8 cellular contexts compared by ENCODE assay signal in genomic region chrX:20595928-20596550, GRCh38.
DNase-seq lines count a peak whose midpoint lies in the region; ATAC-seq lines count a peak whose summit lies in the region.

No MANE protein-coding gene starts in this region.

- H3K27ac Mint-ChIP-seq in activated CD4-positive, alpha-beta T cell treated with anti-CD3 and anti-CD28 coated beads, Interleukin-2, amount 10 ng/mL, durations not matched to agents 24 days and 14 days, result peak overlapping the region; percentile 71
- no peak overlapping the region for H3K27ac Mint-ChIP-seq in activated CD4-positive, alpha-beta T cell treated with anti-CD3 and anti-CD28 coated beads, Interleukin-2, amount 10 ng/mL, durations not matched to agents 7 days and 5 days
- peak overlapping the region; percentile 34 for H3K27ac Mint-ChIP-seq in T-helper 1 cell treated with Interleukin-12 subunit alpha and Interleukin-12 subunit beta and Interleukin-4 antibody, amounts not matched to agents 30 μg/mL and 1 μg/mL, for 36 hours
- H3K27ac Mint-ChIP-seq in stimulated activated effector memory CD8-positive, alpha-beta T cell treated with anti-CD3 and anti-CD28 coated beads, Interleukin-12 subunit alpha, Interleukin-12 subunit beta, amount 100 ng/mL, for 72 hours, result no peak overlapping the region

- DNase-seq in activated CD4-positive, alpha-beta T cell treated with anti-CD3 and anti-CD28 coated beads, Interleukin-2, amount 10 ng/mL, durations not matched to agents 24 days and 14 days, result peak; percentile 56
- DNase-seq in activated CD4-positive, alpha-beta T cell treated with anti-CD3 and anti-CD28 coated beads, Interleukin-2, amount 10 ng/mL, durations not matched to agents 7 days and 5 days, result no peak
- DNase-seq in head of caudate nucleus (peak in 23 of 42 donors; percentile 0 to 50 (median 13)), NCI-H2196 (lab: John Stamatoyannopoulos, UW; ENCODE audit: unreplicated experiment) (no peak), NCI-H1105 (lab: John Stamatoyannopoulos, UW) (no peak), mucosa of gallbladder (ENCODE audit: low spot score) (no peak)
- DNase-seq in stimulated activated effector memory CD8-positive, alpha-beta T cell treated with anti-CD3 and anti-CD28 coated beads, Interleukin-12 subunit alpha, Interleukin-12 subunit beta, amount 100 ng/mL, for 72 hours (ENCODE audit: low spot score in 2 of 2), result peak in 1 of 2 donors; percentile 54

- no peaks in the 10 kb centered on the region for H3K9me3 Mint-ChIP-seq in activated CD4-positive, alpha-beta T cell treated with anti-CD3 and anti-CD28 coated beads, Interleukin-2, amount 10 ng/mL, durations not matched to agents 24 days and 14 days
- H3K9me3 Mint-ChIP-seq in activated CD4-positive, alpha-beta T cell treated with anti-CD3 and anti-CD28 coated beads, Interleukin-2, amount 10 ng/mL, durations not matched to agents 7 days and 5 days, result no peaks in the 10 kb centered on the region
- H3K9me3 Mint-ChIP-seq in T-helper 1 cell treated with Interleukin-12 subunit alpha and Interleukin-12 subunit beta and Interleukin-4 antibody, amounts not matched to agents 30 μg/mL and 1 μg/mL, for 36 hours, result no peaks in the 10 kb centered on the region
- H3K9me3 Mint-ChIP-seq in stimulated activated effector memory CD8-positive, alpha-beta T cell treated with anti-CD3 and anti-CD28 coated beads, Interleukin-12 subunit alpha, Interleukin-12 subunit beta, amount 100 ng/mL, for 72 hours, result no peaks in the 10 kb centered on the region

- H3K4me3 Mint-ChIP-seq in activated CD4-positive, alpha-beta T cell treated with anti-CD3 and anti-CD28 coated beads, Interleukin-2, amount 10 ng/mL, durations not matched to agents 24 days and 14 days, result peak overlapping the region; percentile 6
- no peak overlapping the region for H3K4me3 Mint-ChIP-seq in activated CD4-positive, alpha-beta T cell treated with anti-CD3 and anti-CD28 coated beads, Interleukin-2, amount 10 ng/mL, durations not matched to agents 7 days and 5 days
- peak overlapping the region; percentile 35 for H3K4me3 Mint-ChIP-seq in T-helper 1 cell treated with Interleukin-12 subunit alpha and Interleukin-12 subunit beta and Interleukin-4 antibody, amounts not matched to agents 30 μg/mL and 1 μg/mL, for 36 hours
- peak overlapping the region; percentile 32 for H3K4me3 Mint-ChIP-seq in stimulated activated effector memory CD8-positive, alpha-beta T cell treated with anti-CD3 and anti-CD28 coated beads, Interleukin-12 subunit alpha, Interleukin-12 subunit beta, amount 100 ng/mL, for 72 hours

- POLR2A ChIA-PET in activated CD4-positive, alpha-beta T cell treated with anti-CD3 and anti-CD28 coated beads, Interleukin-2, amount 10 ng/mL, durations not matched to agents 7 days and 5 days (lab: Charles Lee), result no interaction called here

- intact Hi-C loops in activated CD4-positive, alpha-beta T cell treated with anti-CD3 and anti-CD28 coated beads, Interleukin-2, amount 10 ng/mL, durations not matched to agents 24 days and 14 days (cut with micrococcal nuclease), result loop anchor here (2.0 to 10.0 kb wide), 3 partner anchors 29 to 79 kb away; no protein-coding TSS in a partner anchor
- intact Hi-C loops in head of caudate nucleus (cut with DNase I), result no loop called here

- H3K36me3 Mint-ChIP-seq in activated CD4-positive, alpha-beta T cell treated with anti-CD3 and anti-CD28 coated beads, Interleukin-2, amount 10 ng/mL, durations not matched to agents 24 days and 14 days (ENCODE audit: low read depth), result no peaks in the 10 kb centered on the region
- H3K36me3 Mint-ChIP-seq in activated CD4-positive, alpha-beta T cell treated with anti-CD3 and anti-CD28 coated beads, Interleukin-2, amount 10 ng/mL, durations not matched to agents 7 days and 5 days (ENCODE audit: low read depth), result no peaks in the 10 kb centered on the region
- H3K36me3 Mint-ChIP-seq in T-helper 1 cell treated with Interleukin-12 subunit alpha and Interleukin-12 subunit beta and Interleukin-4 antibody, amounts not matched to agents 30 μg/mL and 1 μg/mL, for 36 hours (ENCODE audit: low read depth), result no peaks in the 10 kb centered on the region
- H3K36me3 Mint-ChIP-seq in stimulated activated effector memory CD8-positive, alpha-beta T cell treated with anti-CD3 and anti-CD28 coated beads, Interleukin-12 subunit alpha, Interleukin-12 subunit beta, amount 100 ng/mL, for 72 hours, result no peaks in the 10 kb centered on the region

- H3K27me3 Mint-ChIP-seq in activated CD4-positive, alpha-beta T cell treated with anti-CD3 and anti-CD28 coated beads, Interleukin-2, amount 10 ng/mL, durations not matched to agents 24 days and 14 days, result no peaks in the 10 kb centered on the region
- H3K27me3 Mint-ChIP-seq in activated CD4-positive, alpha-beta T cell treated with anti-CD3 and anti-CD28 coated beads, Interleukin-2, amount 10 ng/mL, durations not matched to agents 7 days and 5 days, result no peaks in the 10 kb centered on the region
- no peaks in the 10 kb centered on the region for H3K27me3 Mint-ChIP-seq in T-helper 1 cell treated with Interleukin-12 subunit alpha and Interleukin-12 subunit beta and Interleukin-4 antibody, amounts not matched to agents 30 μg/mL and 1 μg/mL, for 36 hours (ENCODE audit: low read depth)

- H3K4me1 Mint-ChIP-seq in activated CD4-positive, alpha-beta T cell treated with anti-CD3 and anti-CD28 coated beads, Interleukin-2, amount 10 ng/mL, durations not matched to agents 24 days and 14 days, result peaks cover 14% of the 10 kb centered on the region
- H3K4me1 Mint-ChIP-seq in activated CD4-positive, alpha-beta T cell treated with anti-CD3 and anti-CD28 coated beads, Interleukin-2, amount 10 ng/mL, durations not matched to agents 7 days and 5 days, result peaks cover 7% of the 10 kb centered on the region
- peaks cover 10% of the 10 kb centered on the region for H3K4me1 Mint-ChIP-seq in T-helper 1 cell treated with Interleukin-12 subunit alpha and Interleukin-12 subunit beta and Interleukin-4 antibody, amounts not matched to agents 30 μg/mL and 1 μg/mL, for 36 hours (ENCODE audit: low read depth)
- H3K4me1 Mint-ChIP-seq in stimulated activated effector memory CD8-positive, alpha-beta T cell treated with anti-CD3 and anti-CD28 coated beads, Interleukin-12 subunit alpha, Interleukin-12 subunit beta, amount 100 ng/mL, for 72 hours, result peaks cover 20% of the 10 kb centered on the region

- CTCF ChIA-PET in activated CD4-positive, alpha-beta T cell treated with anti-CD3 and anti-CD28 coated beads, Interleukin-2, amount 10 ng/mL, durations not matched to agents 7 days and 5 days (lab: Charles Lee), result interaction anchor here (0.6 kb wide), 1 partner anchor 463 kb away, joined by 5 read pairs; no protein-coding TSS in a partner anchor

- peak; percentile 86 for ATAC-seq in stimulated activated effector memory CD8-positive, alpha-beta T cell treated with anti-CD3 and anti-CD28 coated beads, Interleukin-12 subunit alpha, Interleukin-12 subunit beta, amount 100 ng/mL, for 72 hours

Comparison
In these comparisons a context has a peak if more than half of its experiments do, and no peak if none do; other contexts are left out.
1. DNase-seq: peak in activated CD4-positive, alpha-beta T cell treated with anti-CD3 and anti-CD28 coated beads, Interleukin-2, amount 10 ng/mL, durations not matched to agents 24 days and 14 days (single experiment) and head of caudate nucleus (23 of 42); none in activated CD4-positive, alpha-beta T cell treated with anti-CD3 and anti-CD28 coated beads, Interleukin-2, amount 10 ng/mL, durations not matched to agents 7 days and 5 days (single experiment), NCI-H2196 (single experiment), NCI-H1105 (single experiment) and mucosa of gallbladder (single experiment).
2. H3K27ac Mint-ChIP-seq: peak in activated CD4-positive, alpha-beta T cell treated with anti-CD3 and anti-CD28 coated beads, Interleukin-2, amount 10 ng/mL, durations not matched to agents 24 days and 14 days (single experiment) and T-helper 1 cell treated with Interleukin-12 subunit alpha and Interleukin-12 subunit beta and Interleukin-4 antibody, amounts not matched to agents 30 μg/mL and 1 μg/mL, for 36 hours (single experiment); none in activated CD4-positive, alpha-beta T cell treated with anti-CD3 and anti-CD28 coated beads, Interleukin-2, amount 10 ng/mL, durations not matched to agents 7 days and 5 days (single experiment) and stimulated activated effector memory CD8-positive, alpha-beta T cell treated with anti-CD3 and anti-CD28 coated beads, Interleukin-12 subunit alpha, Interleukin-12 subunit beta, amount 100 ng/mL, for 72 hours (single experiment).